8 cellular contexts compared by ENCODE assay signal in the genomic region with DNA sequence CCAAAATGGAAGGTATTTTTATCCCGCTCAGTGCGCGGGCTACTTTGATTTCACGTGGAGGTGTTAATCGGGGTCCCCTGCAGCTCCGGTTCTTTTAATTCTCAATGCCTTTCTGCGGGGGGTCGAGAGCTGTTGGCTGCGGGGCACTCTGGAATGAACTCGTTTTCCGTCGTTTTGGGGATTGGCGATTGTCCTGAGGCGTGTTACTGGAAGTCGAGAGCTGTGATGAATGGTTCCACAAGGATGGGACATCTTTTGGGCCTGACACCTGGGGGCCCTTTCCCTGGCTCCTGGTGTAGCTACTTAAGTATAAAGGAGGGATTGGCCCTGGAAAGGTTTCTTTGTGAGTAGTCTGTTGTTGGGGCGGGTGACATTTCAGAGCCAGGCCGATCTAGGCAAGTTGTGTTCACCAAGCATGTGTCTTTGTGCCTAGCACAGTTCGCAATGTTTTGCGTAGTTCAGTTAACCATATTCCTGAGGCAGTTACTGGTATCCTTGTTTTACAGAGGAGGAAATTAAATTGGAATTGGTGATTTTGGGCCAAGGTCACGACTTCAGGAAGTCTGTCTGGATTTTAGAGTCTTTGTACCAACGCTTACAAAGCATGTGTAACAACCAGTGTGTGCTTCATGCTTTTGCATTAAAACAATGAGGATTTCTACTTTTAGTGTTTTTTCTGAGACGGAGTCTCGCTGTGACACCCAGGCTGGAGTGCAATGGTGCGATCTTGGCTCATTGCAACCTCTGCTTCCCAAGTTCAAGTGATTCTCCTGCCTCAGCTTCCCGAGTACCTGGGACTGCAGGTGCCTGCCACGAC. TPM values are rescaled to one million over a fixed set of nuclear protein-coding genes. Genes with fewer than 3 reads are reported as not detected.
DNase-seq lines count a peak whose midpoint lies in the region; ATAC-seq and TF ChIP-seq lines count a peak whose summit lies in the region.

No MANE protein-coding gene starts in this region.

- H3K27me3 Mint-ChIP-seq in chondrocyte (ENCODE audit: low read depth): no peaks in the 10 kb centered on the region
- H3K27me3 Mint-ChIP-seq in naive thymus-derived CD8-positive, alpha-beta T cell: peaks cover 0 to 3% (median 0%) of the 10 kb centered on the region in 5 donors

- CTCF ChIA-PET in GM10248 (lab: Yijun Ruan, JAX): interaction anchor here (1.3 to 2.1 kb wide), 2 partner anchors 12 to 15 kb away, joined by 5 to 7 read pairs; a partner anchor contains a TSS

- peak overlapping the region; percentile 97 for H3K27ac Mint-ChIP-seq in chondrocyte (ENCODE audit: unreplicated experiment)
- H3K27ac Mint-ChIP-seq in naive thymus-derived CD8-positive, alpha-beta T cell: peak overlapping the region; percentile 94 to 99 (median 97)

- peaks cover 43% of the 10 kb centered on the region for H3K36me3 Mint-ChIP-seq in chondrocyte (ENCODE audit: low read depth)
- peaks cover 12 to 89% (median 33%) of the 10 kb centered on the region in 3 donors for H3K36me3 Mint-ChIP-seq in naive thymus-derived CD8-positive, alpha-beta T cell

- H3K4me1 ChIP-seq in BLaER1 treated with 17β-estradiol and CSF1 and Interleukin-3, amounts not matched to agents 10 nM and 100 nM: peaks cover 20 to 49% (median 24%) of the 10 kb centered on the region in 10 experiments

- no peaks in the 10 kb centered on the region for H3K27me3 ChIP-seq in BLaER1 treated with 17β-estradiol and CSF1 and Interleukin-3, amounts not matched to agents 10 nM and 100 nM

- peak overlapping the region; percentile 95 for H3K4me3 Mint-ChIP-seq in chondrocyte (ENCODE audit: unreplicated experiment)
- H3K4me3 Mint-ChIP-seq in naive thymus-derived CD8-positive, alpha-beta T cell: peak overlapping the region; percentile 89 to 99 (median 97)

- H3K4me1 Mint-ChIP-seq in chondrocyte (ENCODE audit: low read depth): peaks cover 24% of the 10 kb centered on the region
- peaks cover 11 to 60% (median 52%) of the 10 kb centered on the region in 4 donors for H3K4me1 Mint-ChIP-seq in naive thymus-derived CD8-positive, alpha-beta T cell

- H3K4me2 ChIP-seq in BLaER1 treated with 17β-estradiol and CSF1 and Interleukin-3, amounts not matched to agents 10 nM and 100 nM: peak overlapping the region; percentile 79 to 97 (median 93)

- H3K9ac ChIP-seq in BLaER1 treated with 17β-estradiol and CSF1 and Interleukin-3, amounts not matched to agents 10 nM and 100 nM: peak overlapping the region; percentile 93 to 99 (median 97)

- POLR2A ChIA-PET in naive thymus-derived CD8-positive, alpha-beta T cell (lab: Charles Lee): interaction anchor here (0.6 to 6.2 kb wide), 29 partner anchors 11 to 495 kb away, joined by 3 to 60 read pairs (median 4); a partner anchor contains a TSS
- POLR2A ChIA-PET in GM10248 (lab: Yijun Ruan, JAX): interaction anchor here (0.7 to 1.9 kb wide), 7 partner anchors 8 to 188 kb away, joined by 3 to 16 read pairs (median 5); a partner anchor contains a TSS

- peaks cover 0 to 7% (median 0%) of the 10 kb centered on the region in 11 experiments; a peak in 2 of 22 replicates for H3K9me3 ChIP-seq in BLaER1 treated with 17β-estradiol and CSF1 and Interleukin-3, amounts not matched to agents 10 nM and 100 nM (replicated peaks in 1 of 11)

- H4K20me1 ChIP-seq in BLaER1 treated with 17β-estradiol and CSF1 and Interleukin-3, amounts not matched to agents 10 nM and 100 nM: peaks cover 43 to 57% (median 53%) of the 10 kb centered on the region in 11 experiments

- TF ChIP-seq CTCF in LNCaP clone FGC (IDR thresholded peaks at IDR 0.05; ENCODE audit: control insufficient read depth, extremely low read depth, insufficient read depth) (no peak), chondrocyte (IDR thresholded peaks at IDR 0.05) (no peak), GM10248 (IDR thresholded peaks at IDR 0.05; ENCODE audit: control extremely low read depth, extremely low read depth, low read depth, missing control alignments) (no peak)

- ATAC-seq in naive thymus-derived CD8-positive, alpha-beta T cell: no peak
- ATAC-seq in HG02759 (IDR thresholded peaks at IDR 0.05; ENCODE audit: unreplicated experiment) (no peak), HG03520 (IDR thresholded peaks at IDR 0.05; ENCODE audit: unreplicated experiment) (no peak)

- H3K9me3 Mint-ChIP-seq in chondrocyte (ENCODE audit: low read depth): no peaks in the 10 kb centered on the region
- peaks cover 0 to 2% (median 0%) of the 10 kb centered on the region in 9 donors for H3K9me3 Mint-ChIP-seq in naive thymus-derived CD8-positive, alpha-beta T cell

- H3K27ac ChIP-seq in BLaER1 treated with 17β-estradiol and CSF1 and Interleukin-3, amounts not matched to agents 10 nM and 100 nM: peak overlapping the region; percentile 90 to 98 (median 95)

- H3K4me3 ChIP-seq in BLaER1 treated with 17β-estradiol and CSF1 and Interleukin-3, amounts not matched to agents 10 nM and 100 nM: peak overlapping the region; percentile 89 to 99 (median 96)
- peak overlapping the region; percentile 71 for H3K4me3 ChIP-seq in LNCaP clone FGC (ENCODE audit: low read depth, low read length)

- no peak for DNase-seq in LNCaP clone FGC (ENCODE audit: low read depth)
- no peak for DNase-seq in chondrocyte (ENCODE audit: low spot score)
- DNase-seq in naive thymus-derived CD8-positive, alpha-beta T cell: no peak
- no peak for DNase-seq in GM10248 (ENCODE audit: extremely low spot score)
- no peak for DNase-seq in NK-92 (lab: John Stamatoyannopoulos, UW; ENCODE audit: unreplicated experiment)

- H3K36me3 ChIP-seq in BLaER1 treated with 17β-estradiol and CSF1 and Interleukin-3, amounts not matched to agents 10 nM and 100 nM: peaks cover 48 to 55% (median 53%) of the 10 kb centered on the region in 11 experiments

RNA-seq across cellular contexts. Expression of a gene that starts 0.8 kb away (rescaled TPM):
- total RNA-seq in chondrocyte: 1,566 to 1,771 TPM (median 1,602 TPM) in 3 replicates
- 1,000 to 10,000 TPM; 5,160 to 5,167 TPM for total RNA-seq in naive thymus-derived CD8-positive, alpha-beta T cell
- 1,000 to 10,000 TPM; 3,162 to 3,664 (median 3,630) TPM for polyA plus RNA-seq in naive thymus-derived CD8-positive, alpha-beta T cell

RNA-seq across cellular contexts. Expression of a gene that starts 8.0 kb away (rescaled TPM):
- 1,193 to 1,478 TPM (median 1,199 TPM) in 3 replicates for total RNA-seq in chondrocyte
- total RNA-seq in naive thymus-derived CD8-positive, alpha-beta T cell: 1,000 to 10,000 TPM; 3,084 to 3,152 TPM
- 1,000 to 10,000 TPM; 2,379 to 2,818 (median 2,600) TPM for polyA plus RNA-seq in naive thymus-derived CD8-positive, alpha-beta T cell

RNA-seq across cellular contexts. Expression of a gene that starts 14.2 kb away (rescaled TPM):
- total RNA-seq in chondrocyte: 1.6 to 3.4 TPM (median 1.9 TPM) in 3 replicates
- 100 to 1,000 TPM; 106 to 112 TPM for total RNA-seq in naive thymus-derived CD8-positive, alpha-beta T cell
- polyA plus RNA-seq in naive thymus-derived CD8-positive, alpha-beta T cell: 100 to 1,000 TPM; 108 to 205 (median 166) TPM

RNA-seq across cellular contexts. Expression of a gene that starts 24.2 kb away (rescaled TPM):
- 103 to 112 TPM (median 103 TPM) in 3 replicates for total RNA-seq in chondrocyte
- 10 to 100 TPM; 24.3 to 26.0 TPM for total RNA-seq in naive thymus-derived CD8-positive, alpha-beta T cell
- 10 to 100 TPM; 50.3 to 62.9 (median 61.5) TPM for polyA plus RNA-seq in naive thymus-derived CD8-positive, alpha-beta T cell

RNA-seq across cellular contexts. Expression of a gene that starts 35.2 kb away (rescaled TPM):
- total RNA-seq in chondrocyte: 23.2 to 34.9 TPM (median 24.5 TPM) in 3 replicates
- 10 to 100 TPM; 44.3 to 44.4 TPM for total RNA-seq in naive thymus-derived CD8-positive, alpha-beta T cell
- 10 to 100 TPM; 28.3 to 38.0 (median 30.1) TPM for polyA plus RNA-seq in naive thymus-derived CD8-positive, alpha-beta T cell

Comparison
In these comparisons a context has a peak if more than half of its experiments do, and no peak if none do; other contexts are left out.
1. RNA of a gene that starts 14.2 kb away (total RNA-seq): 106 to 112 TPM in naive thymus-derived CD8-positive, alpha-beta T cell; 1.6 to 3.4 TPM in chondrocyte; every median in the first group is over 10 times any median in the second.